ENCODE assay signal across 11 cellular contexts in the genomic region with DNA sequence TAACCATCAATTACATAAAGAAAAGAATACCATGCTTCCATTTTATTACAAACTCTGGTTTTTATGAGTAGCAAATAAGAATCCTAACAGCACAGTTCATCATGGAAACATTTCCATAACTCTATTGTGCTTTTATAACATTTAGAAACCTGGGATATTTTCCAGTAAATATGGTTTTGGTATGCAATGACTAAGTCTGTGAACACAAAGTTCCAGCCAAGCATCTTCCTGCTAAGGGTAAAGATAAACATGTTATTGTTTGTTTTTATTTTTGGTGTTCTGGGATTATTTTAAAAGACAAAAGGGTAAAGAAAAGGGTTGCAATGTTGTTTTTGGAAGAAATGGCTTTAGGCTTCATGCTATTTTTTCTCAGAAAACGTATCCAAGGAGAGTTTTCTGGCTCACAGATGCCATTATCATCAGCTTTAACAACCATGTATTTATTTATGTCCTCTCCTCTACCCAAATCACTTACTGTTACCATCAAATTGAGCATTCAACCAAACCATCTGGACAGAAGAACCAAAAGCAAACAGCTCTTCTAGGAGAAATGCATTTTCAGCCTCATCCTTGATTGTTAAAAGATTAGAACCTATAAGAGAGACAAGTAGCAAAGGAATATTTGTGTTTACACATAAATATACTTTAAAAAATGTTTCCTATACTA. TPM values are rescaled to one million over a fixed set of nuclear protein-coding genes. Genes with fewer than 3 reads are reported as not detected.
A peak's percentile ranks its signal among the peaks of the same experiment; 100 is the strongest.
DNase-seq lines count a peak whose midpoint lies in the region; ATAC-seq and TF ChIP-seq lines count a peak whose summit lies in the region.
"Had no signal": no experiment of that assay in that cellular context is flagged by ENCODE, and none has a peak within 500 bp of the region (broad histone marks: within the 10 kb centered on the region; RNA-seq: fewer than 3 reads in every experiment).

No MANE protein-coding gene starts in this region.

- peaks cover 21% of the 10 kb centered on the region for H3K4me1 ChIP-seq in testis

- H3K27me3 ChIP-seq in testis: no peaks in the 10 kb centered on the region

- H3K36me3 Mint-ChIP-seq in immature natural killer cell: no peaks in the 10 kb centered on the region
- no peaks in the 10 kb centered on the region for H3K36me3 Mint-ChIP-seq in activated naive CD4-positive, alpha-beta T cell treated with anti-CD3 and anti-CD28 coated beads, Interleukin-2, amount 50 U/mL, for 72 hours

- no peaks in the 10 kb centered on the region for H3K4me1 Mint-ChIP-seq in immature natural killer cell

- TF ChIP-seq CTCF in testis (IDR thresholded peaks at IDR 0.05): no peak

- H3K27me3 Mint-ChIP-seq in immature natural killer cell (ENCODE audit: low read depth in 3 of 3): peaks cover 0 to 11% (median 2%) of the 10 kb centered on the region in 3 donors

- H3K27ac ChIP-seq in testis: peak overlapping the region; percentile 54 to 70

- no peak overlapping the region for H3K4me3 ChIP-seq in testis

- ATAC-seq in activated naive CD4-positive, alpha-beta T cell treated with anti-CD3 and anti-CD28 coated beads, Interleukin-2, amount 50 U/mL, for 72 hours: no peak
- ATAC-seq: activated CD4-positive, CD25-positive, alpha-beta regulatory T cell treated with anti-CD3 and anti-CD28 coated beads, Interleukin-2, amount 50 U/mL, for 24 hours had no signal

- no peak for TF ChIP-seq POLR2A in testis (IDR thresholded peaks at IDR 0.05)

- intact Hi-C loops in testis (cut with DNase I; ENCODE audit: low total_unique reads): no loop called here

- no peaks in the 10 kb centered on the region for H3K36me3 ChIP-seq in testis (ENCODE audit: low read depth, missing control alignments)

- H3K9me3 Mint-ChIP-seq in immature natural killer cell: no peaks in the 10 kb centered on the region
- H3K9me3 Mint-ChIP-seq in activated naive CD4-positive, alpha-beta T cell treated with anti-CD3 and anti-CD28 coated beads, Interleukin-2, amount 50 U/mL, for 72 hours: no peaks in the 10 kb centered on the region

- H3K9me3 ChIP-seq in testis: no peaks in the 10 kb centered on the region

- no peak overlapping the region for H3K4me3 Mint-ChIP-seq in immature natural killer cell

- DNase-seq in NCI-H2171 treated with DMSO at 0.1 percent for 48 hours (lab: John Stamatoyannopoulos, UW) (peak; percentile 14), NCI-H2171 (lab: John Stamatoyannopoulos, UW) (no peak), amniotic stem cell (lab: John Stamatoyannopoulos, UW) (peak; percentile 50), fibroblast of the conjunctiva (ENCODE audit: low read depth) (peak; percentile 83), testis (no peak), immature natural killer cell (no peak)
- DNase-seq in activated effector memory CD4-positive, alpha-beta T cell treated with Interleukin-2 at 50 U/mL for 16 hours: no peak
- no peak for DNase-seq in activated naive CD4-positive, alpha-beta T cell treated with anti-CD3 and anti-CD28 coated beads, Interleukin-2, amount 50 U/mL, for 72 hours (ENCODE audit: low spot score in 2 of 2)
- DNase-seq: NCI-H2107 had no signal

- WGBS in testis, 2 donors: 21 to 40% methylated on average over 1 of the region's 1 CpG

- no peak overlapping the region for H3K27ac Mint-ChIP-seq in immature natural killer cell
- H3K27ac Mint-ChIP-seq in activated naive CD4-positive, alpha-beta T cell treated with anti-CD3 and anti-CD28 coated beads, Interleukin-2, amount 50 U/mL, for 72 hours: no peak overlapping the region

RNA-seq across cellular contexts. Expression of a gene that starts 41.9 kb away (rescaled TPM):
- total RNA-seq in testis: 1 to 10 TPM in 1 of 2 donors, under 1 TPM in 1; 0.63 to 1.5 TPM
- polyA plus RNA-seq in testis (ENCODE audit: insufficient read depth, low read depth, low replicate concordance) (1.8 TPM), immature natural killer cell (10 to 100 TPM; 28.2 to 46.7 (median 39.7) TPM)
- 10 to 100 TPM; 20.4 to 35.1 TPM for total RNA-seq in activated naive CD4-positive, alpha-beta T cell treated with anti-CD3 and anti-CD28 coated beads, Interleukin-2, amount 50 U/mL, for 72 hours
- total RNA-seq: A673 had no signal

Comparison
In these comparisons a context has a peak if more than half of its experiments do, and no peak if none do; other contexts are left out.
1. DNase-seq: peak in NCI-H2171 treated with DMSO at 0.1 percent for 48 hours (single experiment), amniotic stem cell (single experiment) and fibroblast of the conjunctiva (single experiment); none in NCI-H2171 (single experiment), testis (single experiment), immature natural killer cell (0 of 3), activated effector memory CD4-positive, alpha-beta T cell treated with Interleukin-2 at 50 U/mL for 16 hours (single experiment) and activated naive CD4-positive, alpha-beta T cell treated with anti-CD3 and anti-CD28 coated beads, Interleukin-2, amount 50 U/mL, for 72 hours (0 of 2).
2. RNA of a gene that starts 41.9 kb away (total RNA-seq): 20.4 to 35.1 TPM in activated naive CD4-positive, alpha-beta T cell treated with anti-CD3 and anti-CD28 coated beads, Interleukin-2, amount 50 U/mL, for 72 hours; 0.63 to 1.5 TPM in testis; every median in the first group is over 4 times any median in the second.